ENCODE assay signal across 9 cellular contexts in the genomic region with DNA sequence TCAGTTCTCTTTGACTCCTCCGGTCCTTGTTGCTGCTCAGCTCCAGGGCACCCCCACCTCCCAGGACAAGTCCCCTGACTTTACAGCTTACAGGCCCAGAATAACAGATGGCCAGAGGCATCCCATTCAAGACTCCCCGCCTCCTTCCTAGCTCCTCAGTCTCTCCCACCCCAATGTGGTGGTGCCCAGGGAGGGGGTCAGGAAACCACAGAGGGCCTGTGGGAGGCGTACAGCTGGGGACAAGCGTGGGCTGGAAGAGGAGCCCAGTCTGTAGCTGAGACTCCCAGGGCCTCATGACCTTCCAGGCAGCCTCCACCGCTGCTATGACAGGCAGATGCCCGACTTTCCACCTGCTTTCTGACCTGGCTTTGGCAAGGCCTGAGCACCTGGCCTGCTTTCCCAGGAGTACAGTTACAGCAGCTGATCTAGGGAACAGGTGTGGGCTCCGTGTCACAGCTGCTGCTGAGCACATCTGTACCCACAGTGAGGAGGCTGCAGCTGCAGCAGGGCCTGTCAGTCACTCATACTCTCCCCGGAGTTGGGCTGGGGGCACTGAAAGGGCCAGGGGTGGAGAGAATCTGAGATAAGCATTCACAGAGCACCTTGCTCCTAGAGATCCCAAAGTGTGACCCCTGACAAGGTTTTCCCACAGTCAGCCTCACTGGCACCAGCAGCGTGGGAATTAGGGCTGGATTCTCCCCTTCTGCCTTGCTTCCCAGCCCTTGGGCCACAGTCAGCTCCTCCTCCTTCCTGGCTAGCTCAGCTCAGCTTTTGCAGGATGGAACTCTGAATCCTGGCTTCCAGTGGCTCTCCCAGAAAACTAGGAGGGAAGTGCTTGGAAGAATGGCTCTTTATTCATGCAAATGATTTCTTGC. TPM values are rescaled to one million over a fixed set of nuclear protein-coding genes. Genes with fewer than 3 reads are reported as not detected.
DNase-seq lines count a peak whose midpoint lies in the region; ATAC-seq and TF ChIP-seq lines count a peak whose summit lies in the region.
"Had no signal": no experiment of that assay in that cellular context is flagged by ENCODE, and none has a peak within 500 bp of the region (broad histone marks: within the 10 kb centered on the region; RNA-seq: fewer than 3 reads in every experiment).

No MANE protein-coding gene starts in this region.

- DNase-seq in DMS 273 (lab: John Stamatoyannopoulos, UW; ENCODE audit: unreplicated experiment) (peak; percentile 78), NCI-H146 treated with DMSO at 0.1 percent for 48 hours (lab: John Stamatoyannopoulos, UW; ENCODE audit: unreplicated experiment) (peak; percentile 75), MCF 10A (ENCODE audit: unreplicated experiment) (no peak), T-cell (no peak), testis (no peak)

- H3K27me3 ChIP-seq in muscle layer of colon (ENCODE audit: control insufficient read depth in 1 of 2, insufficient read depth in 2 of 2, low read length in 2 of 2) (no peaks in the 10 kb centered on the region), testis (no peaks in the 10 kb centered on the region)

- H3K4me3 Mint-ChIP-seq in MCF 10A (ENCODE audit: unreplicated experiment): no peak overlapping the region
- no peak overlapping the region for H3K4me3 Mint-ChIP-seq in T-cell
- H3K4me3 Mint-ChIP-seq: natural killer cell treated with Interleukin-12 subunit alpha and Interleukin-12 subunit beta and Interleukin-15 and Interleukin-18, amount 100 ng/mL, for 72 hours had no signal

- H3K36me3 Mint-ChIP-seq in MCF 10A (ENCODE audit: insufficient read depth, unreplicated experiment) (no peaks in the 10 kb centered on the region), T-cell (peaks cover 47% of the 10 kb centered on the region)
- H3K36me3 Mint-ChIP-seq: natural killer cell treated with Interleukin-12 subunit alpha and Interleukin-12 subunit beta and Interleukin-15 and Interleukin-18, amount 100 ng/mL, for 72 hours had no signal

- H3K36me3 ChIP-seq in muscle layer of colon (ENCODE audit: insufficient read depth, low read length) (no peaks in the 10 kb centered on the region), testis (ENCODE audit: low read depth, missing control alignments) (no peaks in the 10 kb centered on the region)

- 52 to 71% methylated on average over 7 to 9 of the region's 9 CpGs for WGBS in testis, 2 donors

- H3K4me1 Mint-ChIP-seq in MCF 10A (ENCODE audit: insufficient read depth, unreplicated experiment) (peaks cover 16% of the 10 kb centered on the region), T-cell (peaks cover 0 to 5% (median 0%) of the 10 kb centered on the region in 3 donors)

- CTCF ChIA-PET in MCF 10A (lab: Yijun Ruan, JAX): interaction anchor here (0.5 to 58.0 kb wide), 44 partner anchors 8 to 1666 kb away, joined by 3 to 3816 read pairs (median 5); partner anchors contain the start of genes CSRP1 and PHLDA3
- CTCF ChIA-PET in T-cell (lab: Charles Lee): interaction anchor here in 1 of 2 donors (0.6 kb wide), 1 partner anchor 14 kb away, joined by 10 read pairs; no protein-coding TSS in a partner anchor

- no peak for TF ChIP-seq CTCF in MCF 10A (IDR thresholded peaks at IDR 0.05; ENCODE audit: unreplicated experiment)
- TF ChIP-seq CTCF in testis (IDR thresholded peaks at IDR 0.05): no peak

- H3K27me3 Mint-ChIP-seq in MCF 10A (ENCODE audit: insufficient read depth, unreplicated experiment) (no peaks in the 10 kb centered on the region), T-cell (peaks cover 18 to 19% of the 10 kb centered on the region in 2 donors)

- H3K4me3 ChIP-seq in muscle layer of colon (ENCODE audit: low read depth in 1 of 2, low read length in 2 of 2) (no peak overlapping the region), testis (no peak overlapping the region)

- no peak for ATAC-seq in T-cell (replicated peaks in 1 of 4)
- no peak for ATAC-seq in GM21526 (IDR thresholded peaks at IDR 0.05; ENCODE audit: low FRiP score, unreplicated experiment)
- no peak for ATAC-seq in HG03354 (IDR thresholded peaks at IDR 0.05; ENCODE audit: poor library complexity, severe bottlenecking, unreplicated experiment)

- H3K9me3 ChIP-seq in muscle layer of colon (ENCODE audit: low read length) (no peaks in the 10 kb centered on the region), testis (no peaks in the 10 kb centered on the region)

- no peak for TF ChIP-seq POLR2A in testis (IDR thresholded peaks at IDR 0.05)

- intact Hi-C loops in MCF 10A (cut with micrococcal nuclease): loop anchor here (1.0 to 2.0 kb wide), 2 partner anchors 165 to 345 kb away; no protein-coding TSS in a partner anchor
- intact Hi-C loops in testis (cut with DNase I; ENCODE audit: low total_unique reads): no loop called here

- H3K4me1 ChIP-seq in muscle layer of colon (ENCODE audit: insufficient read depth, low read length) (peaks cover 54% of the 10 kb centered on the region), testis (peaks cover 13% of the 10 kb centered on the region)

- POLR2A ChIA-PET in MCF 10A (lab: Yijun Ruan, JAX): interaction anchor here (0.9 to 2.2 kb wide), 7 partner anchors 11 to 326 kb away, joined by 3 to 8 read pairs (median 4); no protein-coding TSS in a partner anchor
- POLR2A ChIA-PET in T-cell (lab: Charles Lee): no interaction called here

- peak overlapping the region; percentile 46 for H3K27ac Mint-ChIP-seq in MCF 10A (ENCODE audit: low read depth, unreplicated experiment)
- no peak overlapping the region for H3K27ac Mint-ChIP-seq in T-cell
- H3K27ac Mint-ChIP-seq: natural killer cell treated with Interleukin-12 subunit alpha and Interleukin-12 subunit beta and Interleukin-15 and Interleukin-18, amount 100 ng/mL, for 72 hours had no signal

- no peaks in the 10 kb centered on the region for H3K9me3 Mint-ChIP-seq in MCF 10A (ENCODE audit: unreplicated experiment)
- no peaks in the 10 kb centered on the region for H3K9me3 Mint-ChIP-seq in T-cell
- H3K9me3 Mint-ChIP-seq: natural killer cell treated with Interleukin-12 subunit alpha and Interleukin-12 subunit beta and Interleukin-15 and Interleukin-18, amount 100 ng/mL, for 72 hours had no signal

- H3K27ac ChIP-seq in muscle layer of colon (ENCODE audit: low read depth, low read length) (peak overlapping the region; percentile 50), testis (no peak overlapping the region)

- no TSS peak for BruUV-seq in MCF 10A (replicated peaks; lab: Mats Ljungman, UMichigan)

- H3K9ac ChIP-seq in muscle layer of colon (ENCODE audit: low read length): no peak overlapping the region

RNA-seq across cellular contexts. Expression of gene NAV1, which starts 7.1 kb away (rescaled TPM):
- total RNA-seq in MCF 10A (2022) (31.4 and 34.9 TPM in 2 replicates), T-cell (1 to 10 TPM; 2.8 to 6.9 (median 4.7) TPM), testis (10 to 100 TPM; 52.5 to 56.8 TPM)
- 22.0 TPM for polyA plus RNA-seq in testis (ENCODE audit: insufficient read depth, low read depth, low replicate concordance)

RNA-seq across cellular contexts. Expression of gene CSRP1, which starts 24.9 kb away (rescaled TPM):
- total RNA-seq in MCF 10A (2022) (263 and 358 TPM in 2 replicates), T-cell (10 to 100 TPM; 35.0 to 47.2 (median 36.8) TPM), testis (100 to 1,000 TPM; 103 to 123 TPM)
- polyA plus RNA-seq in testis (ENCODE audit: insufficient read depth, low read depth, low replicate concordance): 217 TPM

Comparison
In these comparisons a context has a peak if more than half of its experiments do, and no peak if none do; other contexts are left out.
1. DNase-seq: peak in DMS 273 (single experiment) and NCI-H146 treated with DMSO at 0.1 percent for 48 hours (single experiment); none in MCF 10A (single experiment), T-cell (0 of 34) and testis (single experiment).